In genomic region chr3:13506680-13507079, GRCh38 we compare ENCODE assay signal across 21 cellular contexts. TPM values are rescaled to one million over a fixed set of nuclear protein-coding genes. Genes with fewer than 3 reads are reported as not detected.
"Had no signal": no experiment of that assay in that cellular context is flagged by ENCODE, and none has a peak within 500 bp of the region (broad histone marks: within the 10 kb centered on the region; RNA-seq: fewer than 3 reads in every experiment).

No MANE protein-coding gene starts in this region.

- H3K4me3 Mint-ChIP-seq: activated CD4-positive, alpha-beta T cell treated with anti-CD3 and anti-CD28 coated beads, Interleukin-2, amount 10 ng/mL, durations not matched to agents 7 days and 5 days; naive B cell had no signal

- H3K9me3 ChIP-seq: body of pancreas, esophagus squamous epithelium, prostate gland, sigmoid colon, thyroid gland had no signal

- H3K36me3 ChIP-seq: prostate gland, thyroid gland had no signal

- H3K36me3 Mint-ChIP-seq: naive B cell had no signal

- H3K4me1 ChIP-seq: body of pancreas, prostate gland, thyroid gland had no signal

- H3K4me1 Mint-ChIP-seq: activated CD4-positive, alpha-beta T cell treated with anti-CD3 and anti-CD28 coated beads, Interleukin-2, amount 10 ng/mL, durations not matched to agents 7 days and 5 days had no signal

- H3K27me3 Mint-ChIP-seq: activated CD4-positive, alpha-beta T cell treated with anti-CD3 and anti-CD28 coated beads, Interleukin-2, amount 10 ng/mL, durations not matched to agents 7 days and 5 days had no signal

- H3K27ac Mint-ChIP-seq: activated CD4-positive, alpha-beta T cell treated with anti-CD3 and anti-CD28 coated beads, Interleukin-2, amount 10 ng/mL, durations not matched to agents 7 days and 5 days; activated T-helper 2 cell treated with anti-CD3 and anti-CD28 coated beads, Interferon-gamma antibody, Interleukin-2, Interleukin-4, amounts not matched to agents 10 μg/mL and 5 μg/mL and 100 μg/mL, durations not matched to agents 14 hours and 24 hours and 36 hours had no signal

- FAIRE-seq: endometrium, keratinocyte, TTC549 had no signal

- H3K9me3 Mint-ChIP-seq: activated CD4-positive, alpha-beta T cell treated with anti-CD3 and anti-CD28 coated beads, Interleukin-2, amount 10 ng/mL, durations not matched to agents 7 days and 5 days; activated T-helper 2 cell treated with anti-CD3 and anti-CD28 coated beads, Interferon-gamma antibody, Interleukin-2, Interleukin-4, amounts not matched to agents 10 μg/mL and 5 μg/mL and 100 μg/mL, durations not matched to agents 14 hours and 24 hours and 36 hours; naive B cell had no signal

- DNase-seq: activated CD4-positive, alpha-beta T cell treated with anti-CD3 and anti-CD28 coated beads, Interleukin-2, amount 10 ng/mL, durations not matched to agents 7 days and 5 days; activated CD4-positive, CD25-positive, alpha-beta regulatory T cell; activated CD8-positive, alpha-beta memory T cell treated with anti-CD3 and anti-CD28 coated beads for 24 hours; activated naive CD4-positive, alpha-beta T cell treated with anti-CD3 and anti-CD28 coated beads, Interleukin-2, amount 50 U/mL, for 16 hours; activated T-cell treated with anti-CD3 and anti-CD28 coated beads for 4 hours; esophagus squamous epithelium; foreskin melanocyte; head of caudate nucleus; midbrain; naive B cell; sigmoid colon; stimulated activated CD4-positive, alpha-beta T cell treated with anti-CD3 and anti-CD28 coated beads, Interleukin-12 subunit alpha, Interleukin-12 subunit beta, amount 100 ng/mL, for 4 hours; stimulated activated CD4-positive, alpha-beta T cell treated with anti-CD3 and anti-CD28 coated beads, Interleukin-4, amount 100 ng/mL, for 1 hour; T-helper 2 cell; thyroid gland had no signal

- H3K4me3 ChIP-seq: body of pancreas, esophagus squamous epithelium, prostate gland, sigmoid colon, thyroid gland had no signal

- H3K27ac ChIP-seq: body of pancreas, thyroid gland had no signal

- ATAC-seq: body of pancreas had no signal

- H3K27me3 ChIP-seq: body of pancreas, esophagus squamous epithelium, sigmoid colon, thyroid gland had no signal

RNA-seq across cellular contexts. Expression of gene FBLN2, which starts 42.2 kb away (rescaled TPM):
- total RNA-seq: activated CD4-positive, alpha-beta T cell treated with anti-CD3 and anti-CD28 coated beads, Interleukin-2, amount 10 ng/mL, durations not matched to agents 7 days and 5 days; activated T-helper 2 cell treated with anti-CD3 and anti-CD28 coated beads, Interferon-gamma antibody, Interleukin-2, Interleukin-4, amounts not matched to agents 10 μg/mL and 5 μg/mL and 100 μg/mL, durations not matched to agents 14 hours and 24 hours and 36 hours had no signal
